Comparison of ENCODE assay signal across 1 cellular context in the genomic region with DNA sequence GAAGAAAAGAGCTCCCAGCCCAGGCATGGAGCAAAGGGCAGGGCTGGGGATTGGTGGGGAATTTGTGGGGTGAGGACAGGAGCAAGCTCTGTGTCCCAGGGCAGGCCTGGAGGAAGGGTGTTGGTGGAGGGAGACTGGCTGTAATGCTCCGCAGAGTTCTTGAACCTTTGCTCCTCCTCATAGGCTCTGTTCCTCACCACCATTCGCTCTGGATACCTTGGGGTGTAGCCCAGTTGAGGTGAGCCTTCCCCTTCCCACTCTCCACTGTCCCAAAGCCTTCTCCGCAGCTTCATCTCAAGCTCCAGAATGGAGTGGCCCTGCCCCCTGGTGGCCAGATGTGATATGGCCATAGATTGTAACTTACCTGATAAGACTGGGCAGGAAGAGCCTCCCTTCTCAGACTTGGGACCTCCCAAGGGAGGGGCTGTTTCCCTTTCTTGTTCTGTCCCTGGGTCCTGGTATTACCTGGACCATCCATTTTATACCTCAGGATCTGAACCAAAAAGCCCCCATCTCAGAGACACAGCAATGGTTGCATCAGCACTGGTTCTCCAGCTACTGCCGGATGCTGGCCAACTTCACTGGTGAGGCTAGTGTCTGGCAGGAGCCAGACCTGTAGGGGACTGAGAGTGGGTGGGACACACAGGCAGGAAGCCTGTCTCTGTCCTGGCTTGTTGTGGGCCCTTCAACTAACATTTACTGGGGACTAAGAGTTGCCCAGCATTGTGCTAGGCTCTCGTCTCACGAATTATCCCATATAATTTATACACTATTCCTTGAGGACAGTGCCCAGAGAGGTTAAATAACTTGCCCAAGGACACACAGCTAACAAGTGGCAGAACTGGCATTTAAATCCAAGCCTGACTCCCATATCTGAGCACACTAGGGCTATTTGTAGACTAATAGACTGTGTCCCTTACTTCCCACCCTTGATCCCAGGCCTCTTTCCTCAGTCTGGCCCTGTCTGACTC.
TF ChIP-seq lines count a peak whose summit lies in the region.

No MANE protein-coding gene starts in this region.

TF ChIP-seq in HepG2, 621 proteins besides CTCF, POLR2A, EP300 and RAD21 (continued from another document):
- peak; percentile 36; the same call in 1 of the 2 replicates for TF ChIP-seq THAP11 (CRISPR knock-in tag; IDR thresholded peaks at IDR 0.05)
- 0 out of 2 replicates have a peak, but pooled peaks have one; percentile 54 for TF ChIP-seq ZNF619 (CRISPR knock-in tag; IDR thresholded peaks at IDR 0.05)
- TF ChIP-seq, protein P1, sequence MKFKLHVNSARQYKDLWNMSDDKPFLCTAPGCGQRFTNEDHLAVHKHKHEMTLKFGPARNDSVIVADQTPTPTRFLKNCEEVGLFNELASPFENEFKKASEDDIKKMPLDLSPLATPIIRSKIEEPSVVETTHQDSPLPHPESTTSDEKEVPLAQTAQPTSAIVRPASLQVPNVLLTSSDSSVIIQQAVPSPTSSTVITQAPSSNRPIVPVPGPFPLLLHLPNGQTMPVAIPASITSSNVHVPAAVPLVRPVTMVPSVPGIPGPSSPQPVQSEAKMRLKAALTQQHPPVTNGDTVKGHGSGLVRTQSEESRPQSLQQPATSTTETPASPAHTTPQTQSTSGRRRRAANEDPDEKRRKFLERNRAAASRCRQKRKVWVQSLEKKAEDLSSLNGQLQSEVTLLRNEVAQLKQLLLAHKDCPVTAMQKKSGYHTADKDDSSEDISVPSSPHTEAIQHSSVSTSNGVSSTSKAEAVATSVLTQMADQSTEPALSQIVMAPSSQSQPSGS (CRISPR knock-in tag; IDR thresholded peaks at IDR 0.05), result 0 out of 2 replicates have a peak, but pooled peaks have one; percentile 36
- TF ChIP-seq GLI4 (CRISPR knock-in tag; IDR thresholded peaks at IDR 0.05; ENCODE audit: borderline replicate concordance), result no peak
- TF ChIP-seq ELF3 (CRISPR knock-in tag; IDR thresholded peaks at IDR 0.05), result peak; percentile 12; the same call in 1 of the 2 replicates
- TF ChIP-seq XRCC5 (optimal IDR thresholded peaks at IDR 0.05; ENCODE audit: low read length), result peak; percentile 87
- no peak for TF ChIP-seq MZF1 (CRISPR knock-in tag; IDR thresholded peaks at IDR 0.05; ENCODE audit: borderline replicate concordance)
- TF ChIP-seq PATZ1 (CRISPR knock-in tag; IDR thresholded peaks at IDR 0.05), result no peak
TF ChIP-seq in HepG2: peak in this region for 70.
